In genomic region chr13:32989331-32989730, GRCh38 we compare ENCODE assay signal across 16 cellular contexts.
"Had no signal": no experiment of that assay in that cellular context is flagged by ENCODE, and none has a peak within 500 bp of the region (broad histone marks: within the 10 kb centered on the region; RNA-seq: fewer than 3 reads in every experiment).

No MANE protein-coding gene starts in this region.

- H3K27ac ChIP-seq: body of pancreas, left lung, skin epidermis, tibial artery had no signal

- DNase-seq: activated CD4-positive, alpha-beta memory T cell treated with anti-CD3 and anti-CD28 coated beads, Interleukin-2, amount 10 ng/mL, durations not matched to agents 7 days and 5 days; activated CD4-positive, alpha-beta T cell treated with anti-CD3 and anti-CD28 coated beads for 48 hours; activated CD4-positive, CD25-positive, alpha-beta regulatory T cell; activated CD8-positive, alpha-beta memory T cell treated with anti-CD3 and anti-CD28 coated beads, Interleukin-2, amount 10 ng/mL, durations not matched to agents 7 days and 5 days; activated naive CD4-positive, alpha-beta T cell; activated naive CD8-positive, alpha-beta T cell treated with anti-CD3 and anti-CD28 coated beads, Interleukin-2, amount 10 ng/mL, durations not matched to agents 7 days and 5 days; body of pancreas; caudate nucleus; gastrocnemius medialis; head of caudate nucleus; left lung; stimulated activated naive CD8-positive, alpha-beta T cell treated with anti-CD3 and anti-CD28 coated beads, Interleukin-15, Interleukin-2, amounts not matched to agents 100 U/mL and 50 U/mL, for 24 hours; substantia nigra; T-helper 9 cell; tibial artery had no signal

- H3K36me3 ChIP-seq: gastrocnemius medialis, left lung, tibial artery had no signal

- H3K27me3 ChIP-seq: body of pancreas, gastrocnemius medialis, left lung had no signal

- ATAC-seq: activated CD8-positive, alpha-beta memory T cell treated with anti-CD3 and anti-CD28 coated beads, Interleukin-2, amount 10 ng/mL, durations not matched to agents 7 days and 5 days; body of pancreas; left lung; stimulated activated naive CD8-positive, alpha-beta T cell treated with anti-CD3 and anti-CD28 coated beads, Interleukin-15, Interleukin-2, amounts not matched to agents 100 U/mL and 50 U/mL, for 24 hours had no signal

- H3K9me3 ChIP-seq: gastrocnemius medialis, tibial artery had no signal

- H3K4me1 ChIP-seq: body of pancreas, tibial artery had no signal

- H3K4me3 ChIP-seq: body of pancreas, left lung, tibial artery had no signal
